1 cellular context compared by ENCODE assay signal in genomic region chr2:230875347-230876315, GRCh38.
TF ChIP-seq lines count a peak whose summit lies in the region.

No MANE protein-coding gene starts in this region.

TF ChIP-seq in WTC11, 78 proteins besides CTCF, POLR2A, EP300 and RAD21 (continued from another document):
- no peak for TF ChIP-seq ARID4B (CRISPR knock-in tag; IDR thresholded peaks at IDR 0.05; ENCODE audit: borderline replicate concordance)
- TF ChIP-seq USF1 (CRISPR knock-in tag; IDR thresholded peaks at IDR 0.05), result no peak
- TF ChIP-seq GTF2I (CRISPR knock-in tag; conservative IDR thresholded peaks at IDR 0.05), result no peak
- no peak for TF ChIP-seq JAZF1 (CRISPR knock-in tag; IDR thresholded peaks at IDR 0.05)
- no peak for TF ChIP-seq ZNF423 (CRISPR knock-in tag; IDR thresholded peaks at IDR 0.05)
- no peak for TF ChIP-seq FOXJ3 (CRISPR knock-in tag; IDR thresholded peaks at IDR 0.05; ENCODE audit: borderline replicate concordance)
- no peak for TF ChIP-seq ZSCAN18 (CRISPR knock-in tag; IDR thresholded peaks at IDR 0.05)
- no peak for TF ChIP-seq ESRRA (CRISPR knock-in tag; IDR thresholded peaks at IDR 0.05; ENCODE audit: borderline replicate concordance)
